ENCODE assay signal across 1 cellular context in genomic region chr11:82906931-82907330, GRCh38.
TF ChIP-seq lines count a peak whose summit lies in the region.

No MANE protein-coding gene starts in this region.

TF ChIP-seq in SK-N-SH, 30 proteins besides CTCF, POLR2A, EP300 and RAD21 (continued from another document):
- TF ChIP-seq, protein P1, sequence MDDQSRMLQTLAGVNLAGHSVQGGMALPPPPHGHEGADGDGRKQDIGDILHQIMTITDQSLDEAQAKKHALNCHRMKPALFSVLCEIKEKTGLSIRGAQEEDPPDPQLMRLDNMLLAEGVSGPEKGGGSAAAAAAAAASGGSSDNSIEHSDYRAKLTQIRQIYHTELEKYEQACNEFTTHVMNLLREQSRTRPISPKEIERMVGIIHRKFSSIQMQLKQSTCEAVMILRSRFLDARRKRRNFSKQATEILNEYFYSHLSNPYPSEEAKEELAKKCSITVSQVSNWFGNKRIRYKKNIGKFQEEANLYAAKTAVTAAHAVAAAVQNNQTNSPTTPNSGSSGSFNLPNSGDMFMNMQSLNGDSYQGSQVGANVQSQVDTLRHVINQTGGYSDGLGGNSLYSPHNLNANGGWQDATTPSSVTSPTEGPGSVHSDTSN (IDR thresholded peaks at IDR 0.05) = peak; percentile 37; the same call in 1 of the 2 replicates
- TF ChIP-seq GATA2 (CRISPR knock-in tag; IDR thresholded peaks at IDR 0.05) = no peak
- no peak for TF ChIP-seq CHD2 (IDR thresholded peaks at IDR 0.05; ENCODE audit: low read length, partially characterized antibody)
- no peak for TF ChIP-seq SIN3A (IDR thresholded peaks at IDR 0.05; ENCODE audit: borderline replicate concordance, low read depth, low read length)
- TF ChIP-seq TEAD4 (IDR thresholded peaks at IDR 0.05; ENCODE audit: borderline replicate concordance, insufficient read depth) = no peak
